11 cellular contexts compared by ENCODE assay signal in genomic region chr9:127398715-127399400, GRCh38. TPM values are rescaled to one million over a fixed set of nuclear protein-coding genes. Genes with fewer than 3 reads are reported as not detected.
DNase-seq lines count a peak whose midpoint lies in the region; ATAC-seq and TF ChIP-seq lines count a peak whose summit lies in the region.
"Had no signal": no experiment of that assay in that cellular context is flagged by ENCODE, and none has a peak within 500 bp of the region (broad histone marks: within the 10 kb centered on the region; RNA-seq: fewer than 3 reads in every experiment).

No MANE protein-coding gene starts in this region.

- H3K4me1 Mint-ChIP-seq in natural killer cell = peaks cover 9 to 13% of the 10 kb centered on the region in 2 donors

- no peaks in the 10 kb centered on the region for H3K36me3 Mint-ChIP-seq in natural killer cell

- in situ Hi-C loops in IMR-90 (cut with MboI; ENCODE audit: low sequenced_read_pairs) (loop anchor here (5.0 to 25.0 kb wide), 2 partner anchors 182 to 462 kb away; no protein-coding TSS in a partner anchor), mammary epithelial cell (cut with MboI; ENCODE audit: low sequenced_read_pairs in 2 of 2) (loop anchor here in 1 of 2 donors (10.0 kb wide), 1 partner anchor 184 kb away; no protein-coding TSS in a partner anchor)

- peaks cover 0 to 54% (median 18%) of the 10 kb centered on the region in 11 experiments; a peak in 17 of 22 replicates for H4K20me1 ChIP-seq in BLaER1 treated with 17β-estradiol and CSF1 and Interleukin-3, amounts not matched to agents 10 nM and 100 nM
- H4K20me1 ChIP-seq in IMR-90 (ENCODE audit: insufficient read depth, low read length) (peaks cover 6% of the 10 kb centered on the region; the same call in 1 of the 2 replicates), mammary epithelial cell (ENCODE audit: insufficient read depth, low read length) (no peaks in the 10 kb centered on the region)

- ATAC-seq in IMR-90 (ENCODE audit: low read depth) (no peak), natural killer cell (no peak), GM21528 (IDR thresholded peaks at IDR 0.05; ENCODE audit: low FRiP score, unreplicated experiment) (no peak)

- H2AFZ ChIP-seq in IMR-90 (replicated peaks; ENCODE audit: low read length, poor library complexity) (peak overlapping the region; percentile 36), mammary epithelial cell (ENCODE audit: low read depth, low read length) (no peak overlapping the region)

- TF ChIP-seq RAD21 in IMR-90 (IDR thresholded peaks at IDR 0.05; ENCODE audit: low read length) = no peak

- peak overlapping the region; percentile 83 for H3K4me3 Mint-ChIP-seq in natural killer cell

- BruUV-seq in IMR-90 (replicated peaks; lab: Mats Ljungman, UMichigan) = no TSS peak
- BruUV-seq in mammary epithelial cell (replicated peaks; lab: Mats Ljungman, UMichigan) = no TSS peak

- POLR2A ChIA-PET in IMR-90 (lab: Charles Lee; ENCODE audit: unreplicated experiment) = no interaction called here

- peaks cover 0 to 34% (median 2%) of the 10 kb centered on the region in 11 experiments; a peak in 11 of 22 replicates for H3K36me3 ChIP-seq in BLaER1 treated with 17β-estradiol and CSF1 and Interleukin-3, amounts not matched to agents 10 nM and 100 nM
- H3K36me3 ChIP-seq in IMR-90 (ENCODE audit: control insufficient read depth, insufficient read depth, low read length) (peaks cover 1% of the 10 kb centered on the region; the same call in 1 of the 2 replicates), mammary epithelial cell (ENCODE audit: insufficient read depth, low read length) (no peaks in the 10 kb centered on the region)

- H2BK20ac ChIP-seq in IMR-90 (ENCODE audit: low read depth, low read length) = no peak overlapping the region

- no peak overlapping the region for H4K8ac ChIP-seq in IMR-90 (ENCODE audit: low read depth in 2 of 2, low read length in 2 of 2)

- peak overlapping the region; percentile 81 to 100 (median 98) for H3K4me2 ChIP-seq in BLaER1 treated with 17β-estradiol and CSF1 and Interleukin-3, amounts not matched to agents 10 nM and 100 nM
- H3K4me2 ChIP-seq in IMR-90 (ENCODE audit: low read depth, low read length) (no peak overlapping the region; the same call in 1 of the 2 replicates), mammary epithelial cell (ENCODE audit: insufficient read depth, low read depth, low read length) (peak overlapping the region; percentile 98)

- peak overlapping the region; percentile 57 to 84 for H3K27ac Mint-ChIP-seq in natural killer cell

- no peak for TF ChIP-seq POLR2A in IMR-90 (IDR thresholded peaks at IDR 0.05; ENCODE audit: low read depth, low read length)

- H3K9me3 Mint-ChIP-seq in natural killer cell = no peaks in the 10 kb centered on the region

- peaks cover 21 to 40% (median 33%) of the 10 kb centered on the region in 11 experiments; a peak in 21 of 22 replicates for H3K27me3 ChIP-seq in BLaER1 treated with 17β-estradiol and CSF1 and Interleukin-3, amounts not matched to agents 10 nM and 100 nM
- H3K27me3 ChIP-seq in IMR-90 (ENCODE audit: control insufficient read depth, insufficient read depth, low read length) = peaks cover 5% of the 10 kb centered on the region; the same call in 1 of the 2 replicates
- no peaks in the 10 kb centered on the region for H3K27me3 ChIP-seq in mammary epithelial cell (ENCODE audit: insufficient read depth, low read length)

- no peak overlapping the region for H3K56ac ChIP-seq in IMR-90 (ENCODE audit: extremely low read depth, insufficient read depth, low read length)

- intact Hi-C loops in IMR-90 (cut with micrococcal nuclease) (loop anchor here (10.0 kb wide), 1 partner anchor 114 kb away; no protein-coding TSS in a partner anchor), mammary epithelial cell (cut with micrococcal nuclease) (no loop called here), natural killer cell (cut with micrococcal nuclease) (loop anchor here (10.0 kb wide), 1 partner anchor 174 kb away; no protein-coding TSS in a partner anchor)

- no peak overlapping the region for H2AK9ac ChIP-seq in IMR-90 (replicated peaks; ENCODE audit: low read depth, low read length, poor library complexity)

- TF ChIP-seq CTCF in IMR-90 (conservative IDR thresholded peaks at IDR 0.05; ENCODE audit: low read depth, low read length) = no peak
- no peak for TF ChIP-seq CTCF in mammary epithelial cell (conservative IDR thresholded peaks at IDR 0.05 in 1 of 2, IDR thresholded peaks at IDR 0.05 in 1 of 2; ENCODE audit: extremely low read depth in 1 of 2, insufficient read depth in 1 of 2, low read depth in 1 of 2, low read length in 2 of 2)
- no peak for TF ChIP-seq CTCF in natural killer cell (IDR thresholded peaks at IDR 0.05)
- TF ChIP-seq CTCF in GM10266 (IDR thresholded peaks at IDR 0.05; ENCODE audit: control insufficient read depth, insufficient read depth, low read depth, missing control alignments) = no peak

- H3K18ac ChIP-seq in IMR-90 (ENCODE audit: low read depth, low read length) = no peak overlapping the region

- no peak for DNase-seq in IMR-90
- DNase-seq in mammary epithelial cell = no peak
- no peak for DNase-seq in natural killer cell
- no peak for DNase-seq in GM10266 (ENCODE audit: extremely low spot score)
- DNase-seq in occipital lobe (lab: John Stamatoyannopoulos, UW) = no peak
- DNase-seq in NCI-H146 (lab: John Stamatoyannopoulos, UW) = no peak
- DNase-seq: activated CD4-positive, alpha-beta T cell treated with anti-CD3 and anti-CD28 coated beads for 1 hour; HCEC 1CT; NCI-H1436 treated with DMSO at 0.1 percent for 48 hours had no signal

- peaks cover 0 to 13% of the 10 kb centered on the region in 2 experiments; a peak in 2 of 4 replicates for H3K79me1 ChIP-seq in IMR-90 (ENCODE audit: low read depth in 1 of 2, low read length in 2 of 2)

- no peaks in the 10 kb centered on the region for H3K79me2 ChIP-seq in mammary epithelial cell (ENCODE audit: insufficient read depth, low read length)

- H2AK5ac ChIP-seq in IMR-90 (ENCODE audit: low read depth, low read length) = no peak overlapping the region

- no peak overlapping the region for H2BK15ac ChIP-seq in IMR-90 (ENCODE audit: low read depth, low read length)

- CTCF ChIA-PET in IMR-90 (lab: Yijun Ruan, JAX) (interaction anchor here (0.7 to 1.0 kb wide), 2 partner anchors 11 to 117 kb away, joined by 3 to 8 read pairs; no protein-coding TSS in a partner anchor), mammary epithelial cell (lab: Charles Lee; ENCODE audit: low non-redundant PET) (no interaction called here)

- peaks cover 0 to 6% of the 10 kb centered on the region in 2 donors for H3K27me3 Mint-ChIP-seq in natural killer cell (ENCODE audit: low read depth in 2 of 2)

- no peak overlapping the region for H3K27ac ChIP-seq in BLaER1 treated with 17β-estradiol and CSF1 and Interleukin-3, amounts not matched to agents 10 nM and 100 nM
- H3K27ac ChIP-seq in IMR-90 (ENCODE audit: insufficient read depth, low read length) = no peak overlapping the region
- H3K27ac ChIP-seq in mammary epithelial cell (ENCODE audit: insufficient read depth, low read depth, low read length) = no peak overlapping the region

- peaks cover 16 to 23% (median 19%) of the 10 kb centered on the region in 10 experiments for H3K4me1 ChIP-seq in BLaER1 treated with 17β-estradiol and CSF1 and Interleukin-3, amounts not matched to agents 10 nM and 100 nM
- peaks cover 2% of the 10 kb centered on the region; the same call in 1 of the 2 replicates for H3K4me1 ChIP-seq in IMR-90 (ENCODE audit: control insufficient read depth, insufficient read depth, low read length)
- peaks cover 12% of the 10 kb centered on the region for H3K4me1 ChIP-seq in mammary epithelial cell (ENCODE audit: insufficient read depth, low read length)

- H3K9ac ChIP-seq in BLaER1 treated with 17β-estradiol and CSF1 and Interleukin-3, amounts not matched to agents 10 nM and 100 nM = peak overlapping the region in 3 of 11 experiments; percentile 80 to 88 (median 80); a peak in 5 of 22 replicates
- H3K9ac ChIP-seq in IMR-90 (ENCODE audit: low read depth, low read length) (no peak overlapping the region), mammary epithelial cell (ENCODE audit: insufficient read depth, low read length) (no peak overlapping the region)

- no peak overlapping the region for H2BK5ac ChIP-seq in IMR-90 (ENCODE audit: low read depth, low read length, poor library complexity, severe bottlenecking)

- dilution Hi-C loops in IMR-90 (cut with HindIII; ENCODE audit: low sequenced_read_pairs, unreplicated experiment) = no loop called here
- dilution Hi-C loops in mammary epithelial cell (cut with HindIII; ENCODE audit: low sequenced_read_pairs) = loop anchor here (10.0 kb wide), 1 partner anchor 84 kb away; no protein-coding TSS in a partner anchor

- no peak overlapping the region for H2BK120ac ChIP-seq in IMR-90 (ENCODE audit: low read depth, low read length)

- peak overlapping the region in 4 of 10 experiments; percentile 64 to 76 (median 70); a peak in 7 of 20 replicates for H3K4me3 ChIP-seq in BLaER1 treated with 17β-estradiol and CSF1 and Interleukin-3, amounts not matched to agents 10 nM and 100 nM
- H3K4me3 ChIP-seq in IMR-90 (ENCODE audit: insufficient read depth, low read depth, low read length) (no peak overlapping the region), mammary epithelial cell (replicated peaks in 1 of 3; ENCODE audit: insufficient read depth in 1 of 3, low read depth in 2 of 3, low read length in 3 of 3) (no peak overlapping the region)

- WGBS in IMR-90 (ENCODE audit: extremely low coverage in 2 of 2, insufficient read length in 1 of 2), 2 experiments = 100% methylated on average over 4 of the region's 13 CpGs; no CpG with 5 or more reads in 1 of the 2 experiments
- WGBS in mammary epithelial cell (ENCODE audit: low coverage, missing lambda C conversion rate) = 93% methylated on average over 13 of the region's 13 CpGs

- H3K9me3 ChIP-seq in BLaER1 treated with 17β-estradiol and CSF1 and Interleukin-3, amounts not matched to agents 10 nM and 100 nM (replicated peaks in 1 of 11) = no peaks in the 10 kb centered on the region
- no peaks in the 10 kb centered on the region for H3K9me3 ChIP-seq in IMR-90 (ENCODE audit: control insufficient read depth, insufficient read depth, low read length)
- H3K9me3 ChIP-seq in mammary epithelial cell (replicated peaks; ENCODE audit: insufficient read depth, low read length) = no peaks in the 10 kb centered on the region

- H3K14ac ChIP-seq in IMR-90 (replicated peaks; ENCODE audit: low read depth, low read length) = no peak overlapping the region

- peaks cover 3% of the 10 kb centered on the region; the same call in 1 of the 2 replicates for H3K9me1 ChIP-seq in IMR-90 (ENCODE audit: insufficient read depth, low read length)

- H4K91ac ChIP-seq in IMR-90 (ENCODE audit: insufficient read depth, low read depth, low read length) = no peak overlapping the region

- no peak overlapping the region for H4K5ac ChIP-seq in IMR-90 (ENCODE audit: low read depth, low read length)

- H3K23ac ChIP-seq in IMR-90 (ENCODE audit: low read depth, low read length) = no peak overlapping the region

- H3K4ac ChIP-seq in IMR-90 (ENCODE audit: low read depth, low read length) = no peak overlapping the region

RNA-seq across cellular contexts. Expression of gene SLC2A8, which starts 1.9 kb away (rescaled TPM):
- 6.4 and 9.0 TPM in 2 replicates for total RNA-seq in IMR-90 (2012; rRNA removed)
- 12.0 and 13.2 TPM in 2 replicates for polyA plus RNA-seq in IMR-90 (2012; rRNA removed)
- polyA plus RNA-seq in IMR-90 (2012; cell fraction: cytosol; rRNA removed) = 4.0 and 12.6 TPM in 2 replicates
- polyA plus RNA-seq in IMR-90 (2012; cell fraction: nucleus; rRNA removed; ENCODE audit: low replicate concordance) = 17.6 and 48.8 TPM in 2 replicates
- 10 to 100 TPM in 1 of 2 donors, 1 to 10 TPM in 1; 8.0 to 17.1 TPM for total RNA-seq in mammary epithelial cell
- polyA plus RNA-seq in mammary epithelial cell = 9.6 TPM
- 0.52 TPM for polyA minus RNA-seq in mammary epithelial cell
- 10 to 100 TPM; 21.1 to 30.6 (median 30.0) TPM for total RNA-seq in natural killer cell
- total RNA-seq in occipital lobe = 9.2 TPM

RNA-seq across cellular contexts. Expression of gene ZNF79, which starts 25.3 kb away (rescaled TPM):
- total RNA-seq in IMR-90 (2012; rRNA removed) (13.9 and 15.4 TPM in 2 replicates), mammary epithelial cell (10 to 100 TPM; 10.5 to 16.8 TPM), natural killer cell (10 to 100 TPM; 13.8 to 16.1 (median 14.2) TPM), occipital lobe (12.8 TPM)
- polyA plus RNA-seq in IMR-90 (2012; rRNA removed) (5.3 and 5.6 TPM in 2 replicates), mammary epithelial cell (6.3 TPM)
- 2.4 and 4.0 TPM in 2 replicates for polyA plus RNA-seq in IMR-90 (2012; cell fraction: cytosol; rRNA removed)
- 9.5 and 14.4 TPM in 2 replicates for polyA plus RNA-seq in IMR-90 (2012; cell fraction: nucleus; rRNA removed; ENCODE audit: low replicate concordance)
- 15.7 TPM for polyA minus RNA-seq in mammary epithelial cell

RNA-seq across cellular contexts. Expression of gene RPL12, which starts 52.3 kb away (rescaled TPM):
- total RNA-seq in IMR-90 (2012; rRNA removed) (1,864 and 2,290 TPM in 2 replicates), mammary epithelial cell (1,000 to 10,000 TPM; 1,316 to 1,441 TPM), natural killer cell (100 to 1,000 TPM; 561 to 770 (median 724) TPM), occipital lobe (798 TPM)
- polyA plus RNA-seq in IMR-90 (2012; rRNA removed) (2,087 and 2,379 TPM in 2 replicates), mammary epithelial cell (2,249 TPM)
- polyA plus RNA-seq in IMR-90 (2012; cell fraction: cytosol; rRNA removed) = 1,664 and 3,657 TPM in 2 replicates
- polyA plus RNA-seq in IMR-90 (2012; cell fraction: nucleus; rRNA removed; ENCODE audit: low replicate concordance) = 762 and 905 TPM in 2 replicates
- 561 TPM for polyA minus RNA-seq in mammary epithelial cell

RNA-seq across cellular contexts. Expression of gene LRSAM1, which starts 52.5 kb away (rescaled TPM):
- total RNA-seq in IMR-90 (2012; rRNA removed) (3.0 and 3.3 TPM in 2 replicates), mammary epithelial cell (10 to 100 TPM; 15.5 to 20.6 TPM), natural killer cell (10 to 100 TPM; 17.4 to 24.6 (median 20.7) TPM), occipital lobe (23.7 TPM)
- polyA plus RNA-seq in IMR-90 (2012; rRNA removed) (8.0 and 9.3 TPM in 2 replicates), mammary epithelial cell (9.1 TPM)
- polyA plus RNA-seq in IMR-90 (2012; cell fraction: cytosol; rRNA removed) = 8.0 and 10.1 TPM in 2 replicates
- 29.5 and 53.3 TPM in 2 replicates for polyA plus RNA-seq in IMR-90 (2012; cell fraction: nucleus; rRNA removed; ENCODE audit: low replicate concordance)
- 17.2 TPM for polyA minus RNA-seq in mammary epithelial cell
